ENCODE assay signal across 18 cellular contexts in genomic region chr22:23670378-23671295, GRCh38. TPM values are rescaled to one million over a fixed set of nuclear protein-coding genes. Genes with fewer than 3 reads are reported as not detected.
DNase-seq lines count a peak whose midpoint lies in the region; ATAC-seq and TF ChIP-seq lines count a peak whose summit lies in the region.
"Had no signal": no experiment of that assay in that cellular context is flagged by ENCODE, and none has a peak within 500 bp of the region (broad histone marks: within the 10 kb centered on the region; RNA-seq: fewer than 3 reads in every experiment).

No MANE protein-coding gene starts in this region.

- H3K4me3 Mint-ChIP-seq in chondrocyte (ENCODE audit: unreplicated experiment): no peak overlapping the region
- H3K4me3 Mint-ChIP-seq: GM23338 had no signal

- H3K4me1 Mint-ChIP-seq in chondrocyte (ENCODE audit: low read depth): no peaks in the 10 kb centered on the region

- H3K27ac ChIP-seq in BLaER1 (0 out of 2 replicates have a peak overlapping the region, but pooled peaks have one; percentile 22), GM23248 (no peak overlapping the region), neutrophil (peak overlapping the region; percentile 56)
- H3K27ac ChIP-seq: C4-2B had no signal

- peaks cover 1% of the 10 kb centered on the region for H3K9me3 Mint-ChIP-seq in chondrocyte (ENCODE audit: low read depth)

- H3K27me3 Mint-ChIP-seq in chondrocyte (ENCODE audit: low read depth): no peaks in the 10 kb centered on the region

- WGBS in GM23248 (ENCODE audit: low coverage in 1 of 2, low lambda C conversion rate in 2 of 2, missing lambda C conversion rate in 2 of 2), 2 experiments: 61 to 63% methylated on average over 14 to 16 of the region's 16 CpGs

- in situ Hi-C loops in GM23248 (cut with MboI): no loop called here

- no peak for TF ChIP-seq CTCF in chondrocyte (IDR thresholded peaks at IDR 0.05)
- TF ChIP-seq CTCF in neutrophil (IDR thresholded peaks at IDR 0.05): no peak

- H3K27me3 ChIP-seq in BLaER1: no peaks in the 10 kb centered on the region
- H3K27me3 ChIP-seq in GM23248 (replicated peaks; ENCODE audit: insufficient read depth): no peaks in the 10 kb centered on the region
- no peaks in the 10 kb centered on the region for H3K27me3 ChIP-seq in neutrophil

- ATAC-seq in sciatic nerve: no peak
- ATAC-seq: GM23338, K562 had no signal

- no peaks in the 10 kb centered on the region for H3F3A ChIP-seq in GM23248 (ENCODE audit: insufficient read depth)

- peaks cover 2% of the 10 kb centered on the region for H3K36me3 Mint-ChIP-seq in chondrocyte (ENCODE audit: low read depth)

- H3K9ac ChIP-seq in BLaER1 (no peak overlapping the region), GM23248 (no peak overlapping the region)

- peaks cover 5% of the 10 kb centered on the region; the same call in 1 of the 2 replicates for H3K9me3 ChIP-seq in BLaER1
- H3K9me3 ChIP-seq in GM23248 (ENCODE audit: low read depth): no peaks in the 10 kb centered on the region
- no peaks in the 10 kb centered on the region for H3K9me3 ChIP-seq in neutrophil

- DNase-seq in GM23248: peak; percentile 23
- peak; percentile 81 for DNase-seq in chondrocyte (ENCODE audit: low spot score)
- DNase-seq in stimulated activated naive CD4-positive, alpha-beta T cell (lab: John Stamatoyannopoulos, UW): no peak
- no peak for DNase-seq in hippocampal formation (lab: John Stamatoyannopoulos, UW)
- no peak for DNase-seq in sciatic nerve (ENCODE audit: low spot score)
- no peak for DNase-seq in NCI-H524 treated with DMSO at 0.1 percent for 48 hours (lab: John Stamatoyannopoulos, UW)
- DNase-seq: ACHN, DMS79 treated with DMSO at 0.1 percent for 48 hours, NCI-H1105 treated with DMSO at 0.1 percent for 48 hours, NCI-H1694, NCI-H774, SIG-M5 had no signal

- no peak overlapping the region for H3K27ac Mint-ChIP-seq in chondrocyte (ENCODE audit: unreplicated experiment)
- H3K27ac Mint-ChIP-seq: GM23338 had no signal

- no peak overlapping the region for H3K4me2 ChIP-seq in BLaER1
- no peak overlapping the region for H3K4me2 ChIP-seq in GM23248 (ENCODE audit: unreplicated experiment)
- H3K4me2 ChIP-seq: GM23338 had no signal

- H3K36me3 ChIP-seq in BLaER1 (peaks cover 44% of the 10 kb centered on the region), GM23248 (ENCODE audit: low read depth) (no peaks in the 10 kb centered on the region), neutrophil (no peaks in the 10 kb centered on the region)

- intact Hi-C loops in sciatic nerve (cut with DNase I): no loop called here

- H4K20me1 ChIP-seq in BLaER1 (no peaks in the 10 kb centered on the region), GM23248 (ENCODE audit: insufficient read depth) (no peaks in the 10 kb centered on the region)

- no peak overlapping the region for H2AFZ ChIP-seq in GM23248
- H2AFZ ChIP-seq: GM23338 had no signal

- no peaks in the 10 kb centered on the region for H3K9me2 ChIP-seq in GM23248 (ENCODE audit: insufficient read depth)

- H3K4me3 ChIP-seq in BLaER1 (no peak overlapping the region), GM23248 (no peak overlapping the region), neutrophil (ENCODE audit: low read depth in 1 of 2, low read length in 1 of 2) (no peak overlapping the region)
- H3K4me3 ChIP-seq: GM23338, K562 had no signal

- H3K4me1 ChIP-seq in BLaER1: peaks cover 5% of the 10 kb centered on the region
- no peaks in the 10 kb centered on the region for H3K4me1 ChIP-seq in GM23248 (ENCODE audit: insufficient read depth)
- H3K4me1 ChIP-seq in neutrophil (ENCODE audit: control insufficient read depth in 1 of 2, insufficient read depth in 1 of 2, low read depth in 1 of 2, low read length in 1 of 2): peaks cover 44% of the 10 kb centered on the region in 2 experiments

- H3K79me2 ChIP-seq in GM23248 (ENCODE audit: insufficient read depth): no peaks in the 10 kb centered on the region

RNA-seq across cellular contexts. Expression of gene RGL4, which starts 20.2 kb away (rescaled TPM):
- not detected in 2 replicates for total RNA-seq in GM23248 (2014; rRNA removed; shearing (Covaris generic))
- polyA plus RNA-seq in GM23248 (2016; fragmentation: Nextera tagmentation; extraction: Ambion mirVana): 0.06 and 0.49 TPM in 2 replicates
- total RNA-seq in chondrocyte (not detected in 3 replicates), sciatic nerve (1.2 TPM)
- total RNA-seq: GM23338, K562 had no signal
- polyA plus RNA-seq: K562 had no signal

RNA-seq across cellular contexts. Expression of gene DRICH1, which starts 38.5 kb away (rescaled TPM):
- not detected in 2 replicates for total RNA-seq in GM23248 (2014; rRNA removed; shearing (Covaris generic))
- not detected in 2 replicates for polyA plus RNA-seq in GM23248 (2016; fragmentation: Nextera tagmentation; extraction: Ambion mirVana)
- not detected in 3 replicates for total RNA-seq in chondrocyte
- total RNA-seq in sciatic nerve: 1.3 TPM
- total RNA-seq: GM23338, NCI-H460 had no signal
- polyA plus RNA-seq: GM23338 had no signal

Comparison
In these comparisons a context has a peak if more than half of its experiments do, and no peak if none do; other contexts are left out.
1. DNase-seq: peak in GM23248 (single experiment) and chondrocyte (single experiment); none in stimulated activated naive CD4-positive, alpha-beta T cell (0 of 6), hippocampal formation (0 of 2), sciatic nerve (single experiment) and NCI-H524 treated with DMSO at 0.1 percent for 48 hours (single experiment).